8 cellular contexts compared by ENCODE assay signal in genomic region chr2:166180951-166181812, GRCh38. TPM values are rescaled to one million over a fixed set of nuclear protein-coding genes. Genes with fewer than 3 reads are reported as not detected.
DNase-seq lines count a peak whose midpoint lies in the region; ATAC-seq and TF ChIP-seq lines count a peak whose summit lies in the region.

No MANE protein-coding gene starts in this region.

- H3K79me2 ChIP-seq in trophoblast cell (ENCODE audit: control insufficient read depth, insufficient read depth, low read length, poor library complexity), result no peaks in the 10 kb centered on the region

- no peak overlapping the region for H4K91ac ChIP-seq in trophoblast cell (ENCODE audit: low read depth, low read length)

- H3K27ac ChIP-seq in trophoblast cell (ENCODE audit: low read depth, low read length), result no peak overlapping the region

- no peak overlapping the region for H3K4me3 ChIP-seq in Caco-2 (ENCODE audit: low read depth, low read length)
- H3K4me3 ChIP-seq in WI38 (ENCODE audit: low read depth, low read length), result no peak overlapping the region
- H3K4me3 ChIP-seq in trophoblast cell (ENCODE audit: low read depth, low read length), result no peak overlapping the region

- no peaks in the 10 kb centered on the region for H3K9me3 ChIP-seq in Caco-2
- H3K9me3 ChIP-seq in trophoblast cell (ENCODE audit: insufficient read depth, low read depth, low read length), result no peaks in the 10 kb centered on the region

- no peak overlapping the region for H3K4ac ChIP-seq in trophoblast cell (ENCODE audit: low read depth, low read length)

- no peaks in the 10 kb centered on the region for H3K9me3 Mint-ChIP-seq in Caco-2 (ENCODE audit: unreplicated experiment)

- H4K12ac ChIP-seq in trophoblast cell (ENCODE audit: low read depth, low read length), result no peak overlapping the region

- no peak overlapping the region for H2BK12ac ChIP-seq in trophoblast cell (ENCODE audit: low read length)

- no peak overlapping the region for H3K14ac ChIP-seq in trophoblast cell (ENCODE audit: low read length)

- H4K8ac ChIP-seq in trophoblast cell (ENCODE audit: low read depth, low read length), result no peak overlapping the region

- no peaks in the 10 kb centered on the region for H3K27me3 Mint-ChIP-seq in Caco-2 (ENCODE audit: insufficient read depth, unreplicated experiment)

- no peak overlapping the region for H3K4me2 ChIP-seq in trophoblast cell (ENCODE audit: low read length)

- H3K4me1 Mint-ChIP-seq in Caco-2 (ENCODE audit: low read depth, unreplicated experiment), result no peaks in the 10 kb centered on the region

- H2BK120ac ChIP-seq in trophoblast cell (ENCODE audit: insufficient read depth, low read length, poor library complexity), result no peak overlapping the region

- intact Hi-C loops in Caco-2 (cut with micrococcal nuclease; ENCODE audit: unreplicated experiment), result loop anchor here (1.0 to 2.0 kb wide), 5 partner anchors 47 to 238 kb away; partner anchors contain the start of gene SCN1A

- no peak overlapping the region for H3K27ac Mint-ChIP-seq in Caco-2 (ENCODE audit: unreplicated experiment)

- no peak overlapping the region for H3K18ac ChIP-seq in trophoblast cell (ENCODE audit: low read length)

- H2AFZ ChIP-seq in trophoblast cell (ENCODE audit: insufficient read depth, low read length, poor library complexity), result no peak overlapping the region

- POLR2A ChIA-PET in Caco-2 (lab: Charles Lee), result no interaction called here

- H3K36me3 Mint-ChIP-seq in Caco-2 (ENCODE audit: insufficient read depth, unreplicated experiment), result no peaks in the 10 kb centered on the region

- peaks cover 5% of the 10 kb centered on the region for H3K4me1 ChIP-seq in Caco-2
- H3K4me1 ChIP-seq in trophoblast cell (ENCODE audit: control insufficient read depth in 1 of 2, insufficient read depth in 2 of 2, low read length in 2 of 2), result peaks cover 0 to 2% of the 10 kb centered on the region in 2 experiments

- CTCF ChIA-PET in Caco-2 (lab: Charles Lee), result interaction anchor here (0.6 to 1.6 kb wide), 5 partner anchors 13 to 238 kb away, joined by 3 read pairs; partner anchors contain the start of gene SCN1A

- whole genome bisulfite sequencing in trophoblast cell (ENCODE audit: extremely low coverage, insufficient coverage, insufficient read length), result no CpG with 5 or more reads among the region's 24 CpGs

- no peak overlapping the region for H3K4me3 Mint-ChIP-seq in Caco-2 (ENCODE audit: unreplicated experiment)

- peak overlapping the region; percentile 3 for H3K9ac ChIP-seq in trophoblast cell (ENCODE audit: low read length)

- no peaks in the 10 kb centered on the region for H3K36me3 ChIP-seq in Caco-2 (ENCODE audit: control insufficient read depth, insufficient read depth, low read length)
- H3K36me3 ChIP-seq in trophoblast cell (ENCODE audit: control insufficient read depth in 1 of 2, insufficient read depth in 2 of 2, low read length in 2 of 2), result no peaks in the 10 kb centered on the region

- H2BK5ac ChIP-seq in trophoblast cell (ENCODE audit: low read depth, low read length, poor library complexity), result no peak overlapping the region

- H3K27me3 ChIP-seq in Caco-2 (replicated peaks; ENCODE audit: control insufficient read depth, insufficient read depth, low read length), result no peaks in the 10 kb centered on the region
- H3K27me3 ChIP-seq in trophoblast cell (ENCODE audit: insufficient read depth, low read length), result no peaks in the 10 kb centered on the region

- no peaks in the 10 kb centered on the region for H3K79me1 ChIP-seq in trophoblast cell (ENCODE audit: low read length)

- BruUV-seq in Caco-2 (replicated peaks; lab: Mats Ljungman, UMichigan), result no TSS peak

- H2AK5ac ChIP-seq in trophoblast cell (ENCODE audit: low read length), result no peak overlapping the region

- TF ChIP-seq CTCF in Caco-2 (IDR thresholded peaks at IDR 0.05; ENCODE audit: insufficient read depth in 1 of 2, low read depth in 1 of 2, low read length in 1 of 2, severe bottlenecking in 1 of 2, unreplicated experiment in 1 of 2), result peak; percentile 63 to 69
- peak; percentile 51 for TF ChIP-seq CTCF in WI38 (IDR thresholded peaks at IDR 0.05; ENCODE audit: low read depth, low read length)

- peak; percentile 65 to 68 for DNase-seq in Caco-2
- peak; percentile 32 for DNase-seq in NCI-H2029 (lab: John Stamatoyannopoulos, UW)
- DNase-seq in germinal center (ENCODE audit: low spot score), result peak; percentile 26
- DNase-seq in trophoblast cell, result peak; percentile 34 to 79
- no peak for DNase-seq in effector CD4-positive, alpha-beta T cell

- H3K23ac ChIP-seq in trophoblast cell (ENCODE audit: low read length), result no peak overlapping the region

- ATAC-seq in GM19023 (IDR thresholded peaks at IDR 0.05; ENCODE audit: unreplicated experiment) (peak; percentile 88), HG03060 (IDR thresholded peaks at IDR 0.05; ENCODE audit: low read depth, unreplicated experiment) (peak; percentile 97)

RNA-seq across cellular contexts. Expression of gene SCN1A, which starts 53.4 kb away (rescaled TPM):
- not detected in 2 replicates for total RNA-seq in Caco-2 (2022)
- 0.01 TPM in 1 of 2 replicates, not detected in the other for polyA plus RNA-seq in trophoblast cell (2013)
